ENCODE assay signal across 17 cellular contexts in the genomic region with DNA sequence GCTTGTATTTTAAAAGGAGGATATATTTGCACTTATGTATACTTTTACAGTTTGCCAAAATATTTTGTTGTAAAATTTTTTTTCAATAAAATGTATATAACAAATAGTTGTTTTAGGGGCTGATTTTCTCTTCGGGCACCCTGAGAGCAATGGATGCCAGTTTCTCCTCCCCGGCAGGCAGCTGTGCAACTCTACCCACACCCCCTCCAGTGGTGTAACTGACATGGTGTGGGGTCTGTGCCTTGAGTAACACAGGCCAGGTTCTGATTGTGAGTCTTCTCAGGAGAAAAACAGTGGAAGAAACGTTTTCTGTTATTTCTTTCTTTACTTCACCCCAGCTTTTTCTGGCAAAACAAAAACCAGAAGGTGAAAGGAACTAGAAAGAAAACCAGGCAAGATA. TPM values are rescaled to one million over a fixed set of nuclear protein-coding genes. Genes with fewer than 3 reads are reported as not detected.
"Had no signal": no experiment of that assay in that cellular context is flagged by ENCODE, and none has a peak within 500 bp of the region (broad histone marks: within the 10 kb centered on the region; RNA-seq: fewer than 3 reads in every experiment).

No MANE protein-coding gene starts in this region.

- DNase-seq: activated CD4-positive, alpha-beta T cell treated with anti-CD3 and anti-CD28 coated beads, Interleukin-2, amount 50 U/mL, for 4 hours; activated CD8-positive, alpha-beta memory T cell treated with anti-CD3 and anti-CD28 coated beads, Interleukin-2, amount 10 ng/mL, durations not matched to agents 7 days and 5 days; activated effector memory CD4-positive, alpha-beta T cell treated with Interleukin-2 at 50 U/mL for 16 hours; activated T-cell treated with anti-CD3 and anti-CD28 coated beads, Interleukin-2, amount 50 U/mL, for 24 hours; central memory CD4-positive, alpha-beta T cell; cortex of kidney; hippocampal formation; left ventricle myocardium superior; natural killer cell; stimulated activated CD4-positive, alpha-beta T cell treated with anti-CD3 and anti-CD28 coated beads, Interleukin-2, amount 100 ng/mL, for 48 hours; stimulated activated CD8-positive, alpha-beta memory T cell treated with anti-CD3 and anti-CD28 coated beads, Interleukin-4, amount 100 ng/mL, for 48 hours; stimulated activated naive CD8-positive, alpha-beta T cell treated with anti-CD3 and anti-CD28 coated beads, Interleukin-15, Interleukin-2, amounts not matched to agents 100 U/mL and 50 U/mL, for 24 hours; T-helper 2 cell; testis; uterus had no signal

- H3K36me3 ChIP-seq: uterus had no signal

- H3K27me3 ChIP-seq: testis had no signal

- H3K4me3 ChIP-seq: testis, uterus had no signal

- H3K4me3 Mint-ChIP-seq: activated CD8-positive, alpha-beta memory T cell treated with anti-CD3 and anti-CD28 coated beads, Interleukin-2, amount 10 ng/mL, durations not matched to agents 7 days and 5 days; activated naive CD4-positive, alpha-beta T cell treated with anti-CD3 and anti-CD28 coated beads, Interleukin-2, amount 50 U/mL, for 24 hours; activated T-cell treated with anti-CD3 and anti-CD28 coated beads, Interleukin-2, amount 50 U/mL, for 24 hours; natural killer cell had no signal

- ATAC-seq: activated CD8-positive, alpha-beta memory T cell treated with anti-CD3 and anti-CD28 coated beads, Interleukin-2, amount 10 ng/mL, durations not matched to agents 7 days and 5 days; left ventricle myocardium superior; natural killer cell; stimulated activated naive CD8-positive, alpha-beta T cell treated with anti-CD3 and anti-CD28 coated beads, Interleukin-15, Interleukin-2, amounts not matched to agents 100 U/mL and 50 U/mL, for 24 hours had no signal

- H3K9me3 ChIP-seq: testis, uterus had no signal

- H3K36me3 Mint-ChIP-seq: activated CD8-positive, alpha-beta memory T cell treated with anti-CD3 and anti-CD28 coated beads, Interleukin-2, amount 10 ng/mL, durations not matched to agents 7 days and 5 days; activated naive CD4-positive, alpha-beta T cell treated with anti-CD3 and anti-CD28 coated beads, Interleukin-2, amount 50 U/mL, for 24 hours; natural killer cell had no signal

- H3K9me3 Mint-ChIP-seq: activated naive CD4-positive, alpha-beta T cell treated with anti-CD3 and anti-CD28 coated beads, Interleukin-2, amount 50 U/mL, for 24 hours; activated T-cell treated with anti-CD3 and anti-CD28 coated beads, Interleukin-2, amount 50 U/mL, for 24 hours; natural killer cell had no signal

- H3K27ac Mint-ChIP-seq: activated CD8-positive, alpha-beta memory T cell treated with anti-CD3 and anti-CD28 coated beads, Interleukin-2, amount 10 ng/mL, durations not matched to agents 7 days and 5 days; activated naive CD4-positive, alpha-beta T cell treated with anti-CD3 and anti-CD28 coated beads, Interleukin-2, amount 50 U/mL, for 24 hours; activated T-cell treated with anti-CD3 and anti-CD28 coated beads, Interleukin-2, amount 50 U/mL, for 24 hours; natural killer cell; progenitor cell of endocrine pancreas had no signal

- H3K27ac ChIP-seq: testis, uterus had no signal

RNA-seq across cellular contexts. Expression of a gene that starts 6.1 kb away (rescaled TPM):
- total RNA-seq: activated CD8-positive, alpha-beta memory T cell treated with anti-CD3 and anti-CD28 coated beads, Interleukin-2, amount 10 ng/mL, durations not matched to agents 7 days and 5 days; left ventricle myocardium superior; natural killer cell; progenitor cell of endocrine pancreas; uterus had no signal
